In genomic region chr2:234981197-234982095, GRCh38 we compare ENCODE assay signal across 8 cellular contexts. TPM values are rescaled to one million over a fixed set of nuclear protein-coding genes. Genes with fewer than 3 reads are reported as not detected.
A peak's percentile ranks its signal among the peaks of the same experiment; 100 is the strongest.
DNase-seq lines count a peak whose midpoint lies in the region; ATAC-seq and TF ChIP-seq lines count a peak whose summit lies in the region.

No MANE protein-coding gene starts in this region.

- H3K36me3 ChIP-seq in HUES48 (ENCODE audit: control insufficient read depth, insufficient read depth, low read length) (no peaks in the 10 kb centered on the region; the same call in 1 of the 2 replicates), kidney epithelial cell (ENCODE audit: control insufficient read depth, insufficient read depth, low read length) (no peaks in the 10 kb centered on the region), thoracic aorta (no peaks in the 10 kb centered on the region)

- H3K9me3 Mint-ChIP-seq in brain: peaks cover 0 to 20% (median 10%) of the 10 kb centered on the region in 5 experiments

- DNase-seq in kidney epithelial cell (ENCODE audit: low read depth): peak; percentile 99
- DNase-seq in thoracic aorta (ENCODE audit: low spot score): peak; percentile 75
- no peak for DNase-seq in GM19238 (ENCODE audit: insufficient read length, low spot score)

- ATAC-seq in thoracic aorta (ENCODE audit: insufficient number of reproducible peaks, low FRiP score, low read depth): peak; percentile 92
- ATAC-seq in HG02763 (IDR thresholded peaks at IDR 0.05; ENCODE audit: unreplicated experiment): no peak
- ATAC-seq in GM19023 (IDR thresholded peaks at IDR 0.05; ENCODE audit: unreplicated experiment): no peak
- no peak for ATAC-seq in HG03442 (IDR thresholded peaks at IDR 0.05; ENCODE audit: unreplicated experiment)

- H3K4me3 ChIP-seq in HUES48 (ENCODE audit: low read depth, low read length) (no peak overlapping the region; the same call in 1 of the 2 replicates), kidney epithelial cell (ENCODE audit: low read depth, low read length) (peak overlapping the region; percentile 13), thoracic aorta (peak overlapping the region; percentile 57)

- peaks cover 78% of the 10 kb centered on the region for H3K4me1 Mint-ChIP-seq in brain

- H3K27me3 ChIP-seq in HUES48 (ENCODE audit: control insufficient read depth, insufficient read depth, low read length) (no peaks in the 10 kb centered on the region), kidney epithelial cell (ENCODE audit: control insufficient read depth, insufficient read depth, low read length) (no peaks in the 10 kb centered on the region), thoracic aorta (replicated peaks; ENCODE audit: insufficient read depth) (no peaks in the 10 kb centered on the region)

- peak overlapping the region; percentile 7 to 56 (median 39) for H3K4me3 Mint-ChIP-seq in brain

- H3K27ac ChIP-seq in HUES48 (ENCODE audit: low read depth, low read length): peak overlapping the region; percentile 84
- H3K27ac ChIP-seq in thoracic aorta: peak overlapping the region; percentile 74 to 86

- peak overlapping the region; percentile 82 to 95 (median 93) for H3K27ac Mint-ChIP-seq in brain

- H3K27me3 Mint-ChIP-seq in brain: peaks cover 4% of the 10 kb centered on the region

- peak overlapping the region; percentile 7 for H3K9ac ChIP-seq in HUES48 (ENCODE audit: low read depth, low read length)

- H3K4me1 ChIP-seq in HUES48 (ENCODE audit: control insufficient read depth, insufficient read depth, low read length): peaks cover 47% of the 10 kb centered on the region
- peaks cover 28 to 49% of the 10 kb centered on the region in 2 donors for H3K4me1 ChIP-seq in thoracic aorta (ENCODE audit: control insufficient read depth in 1 of 2, low read depth in 2 of 2)

- H3K36me3 Mint-ChIP-seq in brain: peaks cover 66% of the 10 kb centered on the region

- H3K9me3 ChIP-seq in HUES48 (ENCODE audit: control insufficient read depth, insufficient read depth, low read length) (0 out of 2 replicates have a peak, but pooled peaks cover 8% of the 10 kb centered on the region), thoracic aorta (no peaks in the 10 kb centered on the region)

- no peak for TF ChIP-seq CTCF in brain (conservative IDR thresholded peaks at IDR 0.05)
- TF ChIP-seq CTCF in kidney epithelial cell (IDR thresholded peaks at IDR 0.05; ENCODE audit: insufficient read depth, low read length, poor library complexity, severe bottlenecking): no peak
- no peak for TF ChIP-seq CTCF in thoracic aorta (IDR thresholded peaks at IDR 0.05)

RNA-seq across cellular contexts. Expression of gene SH3BP4, which starts 29.6 kb away (rescaled TPM):
- 78.4 TPM for polyA plus RNA-seq in brain (ENCODE audit: insufficient read depth, low read depth, low replicate concordance)
- total RNA-seq in kidney epithelial cell (115 and 119 TPM in 2 replicates), thoracic aorta (10 to 100 TPM; 24.0 to 32.4 TPM)
